Comparison of ENCODE assay signal across 13 cellular contexts in genomic region chr9:84123648-84124406, GRCh38.
A peak's percentile ranks its signal among the peaks of the same experiment; 100 is the strongest.
DNase-seq lines count a peak whose midpoint lies in the region; ATAC-seq, FAIRE-seq and TF ChIP-seq lines count a peak whose summit lies in the region.
"Had no signal": no experiment of that assay in that cellular context is flagged by ENCODE, and none has a peak within 500 bp of the region (broad histone marks: within the 10 kb centered on the region; RNA-seq: fewer than 3 reads in every experiment).

No MANE protein-coding gene starts in this region.

- peak overlapping the region; percentile 73 for H2AFZ ChIP-seq in GM12878 (ENCODE audit: control insufficient read depth, low read depth, low read length)

- H3K36me3 ChIP-seq in GM12878 (ENCODE audit: control insufficient read depth in 2 of 2, insufficient read depth in 2 of 2, low read length in 1 of 2) = no peaks in the 10 kb centered on the region
- H3K36me3 ChIP-seq: esophagus muscularis mucosa had no signal

- DNase-seq in GM12878 (ENCODE audit: low read depth, low spot score) (peak; percentile 36), NCI-H524 (lab: John Stamatoyannopoulos, UW) (no peak), T1000 (lab: John Stamatoyannopoulos, UW) (no peak), DMS53 treated with DMSO at 0.1 percent for 48 hours (lab: John Stamatoyannopoulos, UW; ENCODE audit: unreplicated experiment) (no peak)
- DNase-seq in activated CD4-positive, alpha-beta T cell treated with anti-CD3 and anti-CD28 coated beads for 48 hours = no peak
- DNase-seq: naive B cell, NCI-H446, substantia nigra, T-helper 17 cell had no signal

- intact Hi-C loops in GM12878 (cut with micrococcal nuclease; ENCODE audit: unreplicated experiment) = no loop called here

- TF ChIP-seq CTCF in GM12878 (IDR thresholded peaks at IDR 0.05 in 2 of 3, conservative IDR thresholded peaks at IDR 0.05 in 1 of 3; ENCODE audit: control insufficient read depth in 2 of 3, extremely low read depth in 1 of 3, insufficient read depth in 1 of 3, low read depth in 3 of 3, low read length in 3 of 3) = no peak

- in situ Hi-C loops in GM12878 (cut with MboI) = no loop called here

- peak; percentile 80 for FAIRE-seq in GM12878 (lab: Jason Lieb, UNC)

- H3K4me2 ChIP-seq in GM12878 (ENCODE audit: control insufficient read depth, insufficient read depth) = peak overlapping the region; percentile 71

- SMC1A ChIA-PET in GM12878 (lab: Charles Lee; ENCODE audit: uncharacterized antibody, unreplicated experiment) = interaction anchor here (0.7 to 1.2 kb wide), 7 partner anchors 13 to 656 kb away, joined by 3 to 4 read pairs (median 3); no protein-coding TSS in a partner anchor

- no peak for TF ChIP-seq EP300 in GM12878 (IDR thresholded peaks at IDR 0.05; ENCODE audit: borderline replicate concordance in 1 of 2, control insufficient read depth in 1 of 2, low read depth in 2 of 2, low read length in 2 of 2)

- H3K4me1 ChIP-seq in GM12878 (ENCODE audit: control insufficient read depth, insufficient read depth, low read length) = peaks cover 15% of the 10 kb centered on the region

- no peak for TF ChIP-seq RAD21 in GM12878 (IDR thresholded peaks at IDR 0.05; ENCODE audit: insufficient read depth, low read depth, low read length)

- CTCF ChIA-PET in GM12878 (lab: Yijun Ruan, JAX) = interaction anchor here (0.7 kb wide), 1 partner anchor 1781 kb away, joined by 3 read pairs; no protein-coding TSS in a partner anchor

- peak; percentile 99 for ATAC-seq in GM18867 (IDR thresholded peaks at IDR 0.05; ENCODE audit: unreplicated experiment)
- peak; percentile 98 for ATAC-seq in GM21515 (IDR thresholded peaks at IDR 0.05; ENCODE audit: unreplicated experiment)
- peak; percentile 97 for ATAC-seq in HG03095 (IDR thresholded peaks at IDR 0.05; ENCODE audit: unreplicated experiment)
- peak; percentile 99 for ATAC-seq in GM12878
- ATAC-seq: T-helper 17 cell had no signal

- POLR2A ChIA-PET in GM12878 (lab: Charles Lee) = no interaction called here

- RAD21 ChIA-PET in GM12878 (lab: Charles Lee; ENCODE audit: unreplicated experiment) = no interaction called here

- H3K27me3 ChIP-seq in GM12878 (replicated peaks in 1 of 2; ENCODE audit: control insufficient read depth in 2 of 2, insufficient read depth in 2 of 2, low read length in 1 of 2) = no peaks in the 10 kb centered on the region
- H3K27me3 ChIP-seq: esophagus muscularis mucosa had no signal

- H3K9ac ChIP-seq in GM12878 (ENCODE audit: control insufficient read depth, insufficient read depth, low read length) = no peak overlapping the region; the same call in 1 of the 2 replicates

- peak overlapping the region; percentile 37; the same call in 1 of the 2 replicates for H3K4me3 ChIP-seq in GM12878
- H3K4me3 ChIP-seq: esophagus muscularis mucosa had no signal

- no peaks in the 10 kb centered on the region for H3K9me3 ChIP-seq in GM12878 (replicated peaks; ENCODE audit: control insufficient read depth, insufficient read depth, low read length)
- H3K9me3 ChIP-seq: esophagus muscularis mucosa had no signal

- no peaks in the 10 kb centered on the region for H4K20me1 ChIP-seq in GM12878 (ENCODE audit: control insufficient read depth, insufficient read depth)

- H3K79me2 ChIP-seq in GM12878 (ENCODE audit: control insufficient read depth, insufficient read depth, low read length) = no peaks in the 10 kb centered on the region

- no TSS peak for BruUV-seq in GM12878 (replicated peaks; lab: Mats Ljungman, UMichigan)

- 0% methylated on average over 3 of the region's 3 CpGs for WGBS in GM12878 (ENCODE audit: insufficient coverage, insufficient replicate concordance, low lambda C conversion rate, missing lambda C conversion rate)

- no peak for TF ChIP-seq POLR2A in GM12878 (IDR thresholded peaks at IDR 0.05; ENCODE audit: low read depth, low read length)

- peak overlapping the region; percentile 63 for H3K27ac ChIP-seq in GM12878 (ENCODE audit: control insufficient read depth, insufficient read depth)
- H3K27ac ChIP-seq: esophagus muscularis mucosa had no signal

TF ChIP-seq in GM12878, 131 proteins besides CTCF, POLR2A, EP300 and RAD21:
- 0 out of 2 replicates have a peak, but pooled peaks have one; percentile 8 for TF ChIP-seq RUNX3 (IDR thresholded peaks at IDR 0.05; ENCODE audit: low read length)
- TF ChIP-seq ESRRA (IDR thresholded peaks at IDR 0.05; ENCODE audit: low read length) = peak; percentile 57; the same call in 1 of the 2 replicates
- no peak for TF ChIP-seq BACH1 (IDR thresholded peaks at IDR 0.05; ENCODE audit: borderline replicate concordance)
- TF ChIP-seq NR2F1 (conservative IDR thresholded peaks at IDR 0.05) = peak; percentile 49; the same call in 1 of the 2 replicates
- TF ChIP-seq HDAC2 (IDR thresholded peaks at IDR 0.05) = no peak
- no peak for TF ChIP-seq KDM1A (IDR thresholded peaks at IDR 0.05; ENCODE audit: borderline replicate concordance)
- TF ChIP-seq IKZF1 (conservative IDR thresholded peaks at IDR 0.05) = no peak
- no peak for TF ChIP-seq RCOR1 (conservative IDR thresholded peaks at IDR 0.05; ENCODE audit: low read depth, low read length)
- TF ChIP-seq NFIC (IDR thresholded peaks at IDR 0.05; ENCODE audit: low read depth, low read length) = peak; percentile 5; the same call in 1 of the 2 replicates
- TF ChIP-seq JUNB (IDR thresholded peaks at IDR 0.05) = peak; percentile 43
- peak; percentile 76; the same call in 1 of the 2 replicates for TF ChIP-seq PAX5 (IDR thresholded peaks at IDR 0.05; ENCODE audit: borderline replicate concordance, low read depth, low read length)
- no peak for TF ChIP-seq SIN3A (IDR thresholded peaks at IDR 0.05; ENCODE audit: low read depth, low read length)
- no peak for TF ChIP-seq PBX3 (IDR thresholded peaks at IDR 0.05; ENCODE audit: insufficient replicate concordance, low read depth, low read length)
- TF ChIP-seq KAT2A (conservative IDR thresholded peaks at IDR 0.05; ENCODE audit: control insufficient read depth, low read depth, low read length) = no peak
- 0 out of 3 replicates have a peak, but pooled peaks have one; percentile 31 for TF ChIP-seq POU2F2 (IDR thresholded peaks at IDR 0.05; ENCODE audit: borderline replicate concordance, low read depth, low read length)
